1 cellular context compared by ENCODE assay signal in genomic region chr2:25976884-25977741, GRCh38.
TF ChIP-seq lines count a peak whose summit lies in the region.

No MANE protein-coding gene starts in this region.

TF ChIP-seq in HEK293, 187 proteins besides CTCF, POLR2A, EP300 and RAD21 (continued from another document):
- no peak for TF ChIP-seq ZNF350 (tag by site-specific recombination; IDR thresholded peaks at IDR 0.05)
TF ChIP-seq in HEK293: peak in this region for 5.
